In genomic region chr9:2017459-2018161, GRCh38 we compare ENCODE assay signal across 8 cellular contexts. TPM values are rescaled to one million over a fixed set of nuclear protein-coding genes. Genes with fewer than 3 reads are reported as not detected.
DNase-seq lines count a peak whose midpoint lies in the region; TF ChIP-seq lines count a peak whose summit lies in the region.

No MANE protein-coding gene starts in this region.

- peak overlapping the region; percentile 90 for H3K4me3 Mint-ChIP-seq in MCF 10A (ENCODE audit: unreplicated experiment)

- H3K36me3 ChIP-seq in GM23248 (ENCODE audit: low read depth) (no peaks in the 10 kb centered on the region), MG63 (no peaks in the 10 kb centered on the region), skeletal muscle satellite cell (ENCODE audit: insufficient read depth, low read length) (no peaks in the 10 kb centered on the region)

- intact Hi-C loops in MCF 10A (cut with micrococcal nuclease) = loop anchor here (2.0 to 5.0 kb wide), 4 partner anchors 50 to 825 kb away; partner anchors contain the start of gene PUM3

- 0 to 1% methylated on average over 49 to 52 of the region's 65 CpGs for WGBS in GM23248 (ENCODE audit: low coverage in 1 of 2, low lambda C conversion rate in 2 of 2, missing lambda C conversion rate in 2 of 2), 2 experiments

- H3K9me2 ChIP-seq in GM23248 (ENCODE audit: insufficient read depth) = no peaks in the 10 kb centered on the region

- no peaks in the 10 kb centered on the region for H3K9me3 Mint-ChIP-seq in MCF 10A (ENCODE audit: unreplicated experiment)

- H3K9me3 ChIP-seq in GM23248 (ENCODE audit: low read depth) (no peaks in the 10 kb centered on the region), MG63 (no peaks in the 10 kb centered on the region), iPS-18c (ENCODE audit: control insufficient read depth, insufficient read depth, low read length) (peaks cover 2% of the 10 kb centered on the region), skeletal muscle satellite cell (replicated peaks; ENCODE audit: low read length) (no peaks in the 10 kb centered on the region)

- H3K4me2 ChIP-seq in GM23248 (ENCODE audit: unreplicated experiment) (peak overlapping the region; percentile 91), skeletal muscle satellite cell (ENCODE audit: low read length) (peak overlapping the region; percentile 97)

- CTCF ChIA-PET in MCF 10A (lab: Yijun Ruan, JAX) = interaction anchor here (0.7 kb wide), 1 partner anchor 39 kb away, joined by 3 read pairs; no protein-coding TSS in a partner anchor

- H3K4me1 ChIP-seq in GM23248 (ENCODE audit: insufficient read depth) (peaks cover 29% of the 10 kb centered on the region), skeletal muscle satellite cell (ENCODE audit: control insufficient read depth, insufficient read depth, low read length) (peaks cover 28% of the 10 kb centered on the region)

- H3K9ac ChIP-seq in GM23248 = peak overlapping the region; percentile 85
- peak overlapping the region; percentile 93 for H3K9ac ChIP-seq in skeletal muscle satellite cell (ENCODE audit: low read depth, low read length)

- H3F3A ChIP-seq in GM23248 (ENCODE audit: insufficient read depth) = peaks cover 41% of the 10 kb centered on the region

- H3K27me3 ChIP-seq in GM23248 (replicated peaks; ENCODE audit: insufficient read depth) (no peaks in the 10 kb centered on the region), MG63 (no peaks in the 10 kb centered on the region), skeletal muscle satellite cell (ENCODE audit: control insufficient read depth, insufficient read depth, low read length) (no peaks in the 10 kb centered on the region)

- peak overlapping the region; percentile 80 for H3K27ac Mint-ChIP-seq in MCF 10A (ENCODE audit: low read depth, unreplicated experiment)

- H2AFZ ChIP-seq in GM23248 = peak overlapping the region; percentile 86

- DNase-seq in GM03348 (ENCODE audit: low spot score) (peak; percentile 82), GM23248 (peak; percentile 89), MG63 (peak; percentile 76), MCF 10A (ENCODE audit: unreplicated experiment) (peak; percentile 45), cerebellar nuclear complex (lab: John Stamatoyannopoulos, UW) (no peak)

- H3K27ac ChIP-seq in GM23248 = peak overlapping the region; percentile 87
- peak overlapping the region; percentile 90 for H3K27ac ChIP-seq in VCaP

- POLR2A ChIA-PET in MCF 10A (lab: Yijun Ruan, JAX) = interaction anchor here (0.6 to 2.5 kb wide), 17 partner anchors 9 to 1461 kb away, joined by 3 to 23 read pairs (median 4); no protein-coding TSS in a partner anchor

- peaks cover 50% of the 10 kb centered on the region for H3K79me2 ChIP-seq in GM23248 (ENCODE audit: insufficient read depth)

- peaks cover 28% of the 10 kb centered on the region for H3K4me1 Mint-ChIP-seq in MCF 10A (ENCODE audit: insufficient read depth, unreplicated experiment)

- H4K20me1 ChIP-seq in GM23248 (ENCODE audit: insufficient read depth) = no peaks in the 10 kb centered on the region

- in situ Hi-C loops in GM23248 (cut with MboI) = no loop called here

- H3K36me3 Mint-ChIP-seq in MCF 10A (ENCODE audit: insufficient read depth, unreplicated experiment) = peaks cover 12% of the 10 kb centered on the region

- H3K4me3 ChIP-seq in GM23248 = peak overlapping the region; percentile 82
- H3K4me3 ChIP-seq in MG63 = peak overlapping the region; percentile 87
- peak overlapping the region; percentile 94 for H3K4me3 ChIP-seq in iPS-18c (ENCODE audit: insufficient read depth, low read depth, low read length)
- peak overlapping the region; percentile 100 for H3K4me3 ChIP-seq in skeletal muscle satellite cell (ENCODE audit: low read length)

- TF ChIP-seq CTCF in VCaP (conservative IDR thresholded peaks at IDR 0.05) = no peak
- TF ChIP-seq CTCF in MCF 10A (IDR thresholded peaks at IDR 0.05; ENCODE audit: unreplicated experiment) = no peak

- no peaks in the 10 kb centered on the region for H3K27me3 Mint-ChIP-seq in MCF 10A (ENCODE audit: insufficient read depth, unreplicated experiment)

- no TSS peak for BruUV-seq in MCF 10A (replicated peaks; lab: Mats Ljungman, UMichigan)

RNA-seq across cellular contexts. Expression of gene SMARCA2, which starts 2.5 kb away (rescaled TPM):
- 47.4 and 78.9 TPM in 2 replicates for total RNA-seq in GM23248 (2014; rRNA removed; shearing (Covaris generic))
- polyA plus RNA-seq in GM23248 (2016; fragmentation: Nextera tagmentation; extraction: Ambion mirVana) = 26.7 and 27.2 TPM in 2 replicates
- 15.2 and 75.5 TPM in 2 replicates for total RNA-seq in MG63 (2014; rRNA removed; shearing (Covaris generic); ENCODE audit: low replicate concordance)
- 75.6 and 77.6 TPM in 2 replicates for total RNA-seq in MCF 10A (2022)
- 41.3 and 49.1 TPM in 2 replicates for total RNA-seq in skeletal muscle satellite cell (2012; rRNA removed)

Comparison
In these comparisons a context has a peak if more than half of its experiments do, and no peak if none do; other contexts are left out.
1. DNase-seq: peak in GM03348 (single experiment), GM23248 (single experiment), MG63 (single experiment) and MCF 10A (single experiment); none in cerebellar nuclear complex (0 of 2).
2. Peak in every context shown above with its lines, with median percentiles within 50 percentile points of each other: H3K4me3 ChIP-seq.